Comparison of ENCODE assay signal across 17 cellular contexts in genomic region chr16:30983289-30983889, GRCh38.
"Had no signal": no experiment of that assay in that cellular context is flagged by ENCODE, and none has a peak within 500 bp of the region (broad histone marks: within the 10 kb centered on the region; RNA-seq: fewer than 3 reads in every experiment).

No MANE protein-coding gene starts in this region.

- ATAC-seq: activated T-helper 17 cell treated with anti-CD3 and anti-CD28 coated beads, Interleukin-2, amount 50 U/mL, for 72 hours; esophagus mucosa; left lobe of liver; natural killer cell; upper lobe of right lung had no signal

- DNase-seq: activated CD4-positive, alpha-beta T cell treated with anti-CD3 and anti-CD28 coated beads for 1 hour; activated CD4-positive, alpha-beta T cell treated with anti-CD3 and anti-CD28 coated beads, Interleukin-2, amount 50 U/mL, for 4 hours; activated naive CD4-positive, alpha-beta T cell treated with anti-CD3 and anti-CD28 coated beads for 36 hours; hippocampal formation; natural killer cell; small intestine; stimulated activated CD4-positive, alpha-beta T cell treated with anti-CD3 and anti-CD28 coated beads, Interleukin-4, amount 100 ng/mL, for 24 hours; testis; upper lobe of right lung had no signal

- H3K4me3 ChIP-seq: ascending aorta, right atrium auricular region, testis, upper lobe of right lung had no signal

- H3K27me3 Mint-ChIP-seq: activated T-helper 17 cell treated with anti-CD3 and anti-CD28 coated beads, Interleukin-2, amount 50 U/mL, for 72 hours; progenitor cell of endocrine pancreas; stimulated activated naive CD8-positive, alpha-beta T cell treated with anti-CD3 and anti-CD28 coated beads, Interleukin-15, Interleukin-2, amounts not matched to agents 100 ng/mL and 50 ng/mL, for 24 hours had no signal

- H3K9me3 ChIP-seq: ascending aorta, right atrium auricular region, testis, upper lobe of right lung had no signal

- H3K27ac ChIP-seq: ascending aorta, right atrium auricular region, testis, upper lobe of right lung, VCaP had no signal

- H3K27ac Mint-ChIP-seq: activated naive CD4-positive, alpha-beta T cell treated with anti-CD3 and anti-CD28 coated beads for 36 hours; activated T-helper 17 cell treated with anti-CD3 and anti-CD28 coated beads, Interleukin-2, amount 50 U/mL, for 72 hours; progenitor cell of endocrine pancreas; stimulated activated naive CD8-positive, alpha-beta T cell treated with anti-CD3 and anti-CD28 coated beads, Interleukin-15, Interleukin-2, amounts not matched to agents 100 ng/mL and 50 ng/mL, for 24 hours had no signal

- H3K9me3 Mint-ChIP-seq: activated naive CD4-positive, alpha-beta T cell treated with anti-CD3 and anti-CD28 coated beads for 36 hours; activated T-helper 17 cell treated with anti-CD3 and anti-CD28 coated beads, Interleukin-2, amount 50 U/mL, for 72 hours; natural killer cell; stimulated activated naive CD8-positive, alpha-beta T cell treated with anti-CD3 and anti-CD28 coated beads, Interleukin-15, Interleukin-2, amounts not matched to agents 100 ng/mL and 50 ng/mL, for 24 hours had no signal

- H3K4me3 Mint-ChIP-seq: activated naive CD4-positive, alpha-beta T cell treated with anti-CD3 and anti-CD28 coated beads for 36 hours; activated T-helper 17 cell treated with anti-CD3 and anti-CD28 coated beads, Interleukin-2, amount 50 U/mL, for 72 hours; natural killer cell; stimulated activated naive CD8-positive, alpha-beta T cell treated with anti-CD3 and anti-CD28 coated beads, Interleukin-15, Interleukin-2, amounts not matched to agents 100 ng/mL and 50 ng/mL, for 24 hours had no signal

- H3K36me3 Mint-ChIP-seq: natural killer cell had no signal

- H3K27me3 ChIP-seq: ascending aorta, right atrium auricular region, testis, upper lobe of right lung had no signal

- H3K4me1 Mint-ChIP-seq: activated T-helper 17 cell treated with anti-CD3 and anti-CD28 coated beads, Interleukin-2, amount 50 U/mL, for 72 hours had no signal
